14 cellular contexts compared by ENCODE assay signal in genomic region chr18:48607049-48607984, GRCh38.
A peak's percentile ranks its signal among the peaks of the same experiment; 100 is the strongest.
DNase-seq lines count a peak whose midpoint lies in the region; ATAC-seq, FAIRE-seq and TF ChIP-seq lines count a peak whose summit lies in the region.
"Had no signal": no experiment of that assay in that cellular context is flagged by ENCODE, and none has a peak within 500 bp of the region (broad histone marks: within the 10 kb centered on the region; RNA-seq: fewer than 3 reads in every experiment).

No MANE protein-coding gene starts in this region.

- H3K4me1 ChIP-seq in adrenal gland (replicated peaks in 1 of 2) (peaks cover 13 to 18% of the 10 kb centered on the region in 2 donors), right cardiac atrium (ENCODE audit: control insufficient read depth, insufficient read depth, low read length) (peaks cover 17% of the 10 kb centered on the region)

- no peaks in the 10 kb centered on the region for H3K36me3 Mint-ChIP-seq in stimulated activated effector memory CD8-positive, alpha-beta T cell treated with anti-CD3 and anti-CD28 coated beads, Interleukin-12 subunit alpha, Interleukin-12 subunit beta, amount 100 ng/mL, for 72 hours
- no peaks in the 10 kb centered on the region for H3K36me3 Mint-ChIP-seq in progenitor cell of endocrine pancreas (ENCODE audit: insufficient read depth)

- intact Hi-C loops in adrenal gland (cut with DNase I): no loop called here
- intact Hi-C loops in right cardiac atrium (cut with DNase I): no loop called here

- peak; percentile 41 for FAIRE-seq in H54 (lab: Jason Lieb, UNC)
- FAIRE-seq: small intestine had no signal

- POLR2A ChIA-PET in RWPE1 (lab: Yijun Ruan, JAX; ENCODE audit: low non-redundant PET): no interaction called here

- H3K27ac ChIP-seq in adrenal gland (peak overlapping the region in 1 of 5 donors; percentile 20), right cardiac atrium (ENCODE audit: low read length) (peak overlapping the region; percentile 9), RWPE1 (no peak overlapping the region)
- H3K27ac ChIP-seq: SK-N-MC, stomach had no signal

- CTCF ChIA-PET in RWPE1 (lab: Yijun Ruan, JAX): no interaction called here

- no peaks in the 10 kb centered on the region for H3K9me3 ChIP-seq in adrenal gland (replicated peaks in 1 of 3)
- no peaks in the 10 kb centered on the region for H3K9me3 ChIP-seq in right cardiac atrium (ENCODE audit: control insufficient read depth, low read length)
- H3K9me3 ChIP-seq: stomach had no signal

- H3K27ac Mint-ChIP-seq in stimulated activated effector memory CD8-positive, alpha-beta T cell treated with anti-CD3 and anti-CD28 coated beads, Interleukin-12 subunit alpha, Interleukin-12 subunit beta, amount 100 ng/mL, for 72 hours: peak overlapping the region; percentile 16
- no peak overlapping the region for H3K27ac Mint-ChIP-seq in progenitor cell of endocrine pancreas

- no peak overlapping the region for H3K4me3 Mint-ChIP-seq in stimulated activated effector memory CD8-positive, alpha-beta T cell treated with anti-CD3 and anti-CD28 coated beads, Interleukin-12 subunit alpha, Interleukin-12 subunit beta, amount 100 ng/mL, for 72 hours
- H3K4me3 Mint-ChIP-seq in progenitor cell of endocrine pancreas (ENCODE audit: low read depth): no peak overlapping the region
- H3K4me3 Mint-ChIP-seq: central memory CD8-positive, alpha-beta T cell had no signal

- TF ChIP-seq CTCF in adrenal gland (IDR thresholded peaks at IDR 0.05) (no peak), progenitor cell of endocrine pancreas (IDR thresholded peaks at IDR 0.05; ENCODE audit: unreplicated experiment) (no peak), RWPE1 (conservative IDR thresholded peaks at IDR 0.05; ENCODE audit: low read depth) (no peak)

- H3K4me3 ChIP-seq in adrenal gland: no peak overlapping the region
- no peak overlapping the region for H3K4me3 ChIP-seq in right cardiac atrium (ENCODE audit: low read length)
- H3K4me3 ChIP-seq: SK-N-MC, stomach had no signal

- no peaks in the 10 kb centered on the region for H3K27me3 ChIP-seq in adrenal gland
- H3K27me3 ChIP-seq in right cardiac atrium (ENCODE audit: control insufficient read depth, insufficient read depth): no peaks in the 10 kb centered on the region
- H3K27me3 ChIP-seq: stomach had no signal

- DNase-seq in H54 (ENCODE audit: insufficient read length, low spot score): peak; percentile 56
- peak in 5 of 7 donors; percentile 57 to 68 (median 60) for DNase-seq in adrenal gland
- DNase-seq in right cardiac atrium: peak; percentile 44 to 81 (median 68)
- no peak for DNase-seq in stimulated activated effector memory CD8-positive, alpha-beta T cell treated with anti-CD3 and anti-CD28 coated beads, Interleukin-12 subunit alpha, Interleukin-12 subunit beta, amount 100 ng/mL, for 72 hours (ENCODE audit: low spot score in 2 of 2)
- DNase-seq in progenitor cell of endocrine pancreas (ENCODE audit: low spot score, unreplicated experiment): no peak
- no peak for DNase-seq in stimulated activated CD4-positive, alpha-beta T cell treated with anti-CD3 and anti-CD28 coated beads, Interleukin-4, amount 100 ng/mL, for 4 hours
- no peak for DNase-seq in RWPE1 (ENCODE audit: low spot score)
- DNase-seq: islet precursor cell, NCI-H2081 treated with DMSO at 0.1 percent for 48 hours, small intestine, stomach had no signal

- 43 to 58% (median 51%) methylated on average over 3 to 8 of the region's 8 CpGs for WGBS in adrenal gland, 4 donors
- WGBS in right cardiac atrium: 45% methylated on average over 8 of the region's 8 CpGs

- no peaks in the 10 kb centered on the region for H3K36me3 ChIP-seq in adrenal gland (replicated peaks in 1 of 2)
- H3K36me3 ChIP-seq: stomach had no signal

- ATAC-seq in right cardiac atrium (peak; percentile 30 to 45), HG03571 (IDR thresholded peaks at IDR 0.05; ENCODE audit: unreplicated experiment) (no peak)
- ATAC-seq in stimulated activated effector memory CD8-positive, alpha-beta T cell treated with anti-CD3 and anti-CD28 coated beads, Interleukin-12 subunit alpha, Interleukin-12 subunit beta, amount 100 ng/mL, for 72 hours: no peak

- no peaks in the 10 kb centered on the region for H3K4me1 Mint-ChIP-seq in stimulated activated effector memory CD8-positive, alpha-beta T cell treated with anti-CD3 and anti-CD28 coated beads, Interleukin-12 subunit alpha, Interleukin-12 subunit beta, amount 100 ng/mL, for 72 hours
- H3K4me1 Mint-ChIP-seq in progenitor cell of endocrine pancreas (ENCODE audit: low read depth): peaks cover 3% of the 10 kb centered on the region
- H3K4me1 Mint-ChIP-seq: central memory CD8-positive, alpha-beta T cell had no signal

- H3K9me3 Mint-ChIP-seq in stimulated activated effector memory CD8-positive, alpha-beta T cell treated with anti-CD3 and anti-CD28 coated beads, Interleukin-12 subunit alpha, Interleukin-12 subunit beta, amount 100 ng/mL, for 72 hours: no peaks in the 10 kb centered on the region
- H3K9me3 Mint-ChIP-seq in progenitor cell of endocrine pancreas (ENCODE audit: low read depth): no peaks in the 10 kb centered on the region
- H3K9me3 Mint-ChIP-seq: central memory CD8-positive, alpha-beta T cell had no signal

- no peak for TF ChIP-seq POLR2A in H54 (IDR thresholded peaks at IDR 0.05; ENCODE audit: low read depth, low read length)
- TF ChIP-seq POLR2A in adrenal gland (IDR thresholded peaks at IDR 0.05): no peak

- no peaks in the 10 kb centered on the region for H3K27me3 Mint-ChIP-seq in progenitor cell of endocrine pancreas

Comparison
In these comparisons a context has a peak if more than half of its experiments do, and no peak if none do; other contexts are left out.
1. DNase-seq: peak in H54 (single experiment), adrenal gland (5 of 7) and right cardiac atrium (3 of 3); none in stimulated activated effector memory CD8-positive, alpha-beta T cell treated with anti-CD3 and anti-CD28 coated beads, Interleukin-12 subunit alpha, Interleukin-12 subunit beta, amount 100 ng/mL, for 72 hours (0 of 2), progenitor cell of endocrine pancreas (single experiment), stimulated activated CD4-positive, alpha-beta T cell treated with anti-CD3 and anti-CD28 coated beads, Interleukin-4, amount 100 ng/mL, for 4 hours (0 of 2) and RWPE1 (single experiment).
2. ATAC-seq: peak in right cardiac atrium (2 of 2); none in stimulated activated effector memory CD8-positive, alpha-beta T cell treated with anti-CD3 and anti-CD28 coated beads, Interleukin-12 subunit alpha, Interleukin-12 subunit beta, amount 100 ng/mL, for 72 hours (single experiment) and HG03571 (single experiment).